ENCODE assay signal across 31 cellular contexts in genomic region chrX:153384390-153384789, GRCh38. TPM values are rescaled to one million over a fixed set of nuclear protein-coding genes. Genes with fewer than 3 reads are reported as not detected.
"Had no signal": no experiment of that assay in that cellular context is flagged by ENCODE, and none has a peak within 500 bp of the region (broad histone marks: within the 10 kb centered on the region; RNA-seq: fewer than 3 reads in every experiment).

No MANE protein-coding gene starts in this region.

- H3K27ac Mint-ChIP-seq: stimulated activated effector memory CD8-positive, alpha-beta T cell treated with anti-CD3 and anti-CD28 coated beads, Interleukin-12 subunit alpha, Interleukin-12 subunit beta, amount 100 ng/mL, for 72 hours; stimulated activated memory B cell treated with anti-CD40 and anti-IgM and Interleukin-4, amounts not matched to agents 10 μg/mL and 1 μg/mL and 100 μg/mL, for 72 hours; stimulated activated naive B cell treated with anti-CD40 and anti-IgM and Interleukin-4, amounts not matched to agents 10 μg/mL and 1 μg/mL and 100 μg/mL, for 72 hours; stimulated activated naive CD8-positive, alpha-beta T cell treated with anti-CD3 and anti-CD28 coated beads, Interleukin-15, amount 100 ng/mL, for 72 hours; stimulated activated naive CD8-positive, alpha-beta T cell treated with anti-CD3 and anti-CD28 coated beads, Interleukin-15, Interleukin-2, amounts not matched to agents 100 ng/mL and 50 ng/mL, for 24 hours; type B pancreatic cell had no signal

- DNase-seq: stimulated activated CD4-positive, alpha-beta T cell treated with anti-CD3 and anti-CD28 coated beads, Interleukin-2, amount 100 ng/mL, for 48 hours; stimulated activated CD4-positive, alpha-beta T cell treated with anti-CD3 and anti-CD28 coated beads, Interleukin-4, amount 100 ng/mL, for 1 hour; stimulated activated CD4-positive, alpha-beta T cell treated with anti-CD3 and anti-CD28 coated beads, Interleukin-4, amount 100 ng/mL, for 24 hours; stimulated activated CD4-positive, alpha-beta T cell treated with anti-CD3 and anti-CD28 coated beads, Interleukin-4, amount 100 ng/mL, for 4 hours; stimulated activated CD8-positive, alpha-beta memory T cell treated with anti-CD3 and anti-CD28 coated beads, Interleukin-4, amount 100 ng/mL, for 48 hours; stimulated activated naive B cell treated with anti-CD40 and anti-IgM and Interleukin-4, amounts not matched to agents 10 μg/mL and 1 μg/mL and 100 μg/mL, for 72 hours; stimulated activated naive CD4-positive, alpha-beta T cell; stimulated activated naive CD4-positive, alpha-beta T cell treated with Interleukin-2 at 50 U/mL for 16 hours; stimulated activated naive CD8-positive, alpha-beta T cell treated with anti-CD3 and anti-CD28 coated beads, Interleukin-15, amount 100 ng/mL, for 72 hours; stimulated activated naive CD8-positive, alpha-beta T cell treated with anti-CD3 and anti-CD28 coated beads, Interleukin-15, Interleukin-2, amounts not matched to agents 100 U/mL and 50 U/mL, for 24 hours; stomach; substantia nigra; testis; thyroid gland; tibial artery; transverse colon; trophoblast cell; upper lobe of left lung; upper lobe of right lung; uterus had no signal

- H3K36me3 ChIP-seq: stomach, thoracic aorta, thyroid gland, tibial artery, tibial nerve, transverse colon, upper lobe of left lung, upper lobe of right lung, uterus, vagina had no signal

- H3K9me3 Mint-ChIP-seq: stimulated activated effector memory CD8-positive, alpha-beta T cell treated with anti-CD3 and anti-CD28 coated beads, Interleukin-12 subunit alpha, Interleukin-12 subunit beta, amount 100 ng/mL, for 72 hours; stimulated activated memory B cell treated with anti-CD40 and anti-IgM and Interleukin-4, amounts not matched to agents 10 μg/mL and 1 μg/mL and 100 μg/mL, for 72 hours; stimulated activated naive B cell treated with anti-CD40 and anti-IgM and Interleukin-4, amounts not matched to agents 10 μg/mL and 1 μg/mL and 100 μg/mL, for 72 hours; stimulated activated naive CD8-positive, alpha-beta T cell treated with anti-CD3 and anti-CD28 coated beads, Interleukin-15, amount 100 ng/mL, for 72 hours; stimulated activated naive CD8-positive, alpha-beta T cell treated with anti-CD3 and anti-CD28 coated beads, Interleukin-15, Interleukin-2, amounts not matched to agents 100 ng/mL and 50 ng/mL, for 24 hours; type B pancreatic cell had no signal

- H3K9me3 ChIP-seq: stomach, testis, thoracic aorta, thyroid gland, tibial artery, tibial nerve, transverse colon, upper lobe of left lung, upper lobe of right lung, uterus, vagina had no signal

- H3K4me1 ChIP-seq: transverse colon, upper lobe of left lung, upper lobe of right lung, uterus had no signal

- H3K27me3 ChIP-seq: stomach, testis, thyroid gland, tibial artery, tibial nerve, transverse colon, upper lobe of left lung, upper lobe of right lung, uterus, vagina had no signal

- H3K4me3 Mint-ChIP-seq: stimulated activated effector memory CD8-positive, alpha-beta T cell treated with anti-CD3 and anti-CD28 coated beads, Interleukin-12 subunit alpha, Interleukin-12 subunit beta, amount 100 ng/mL, for 72 hours; stimulated activated memory B cell treated with anti-CD40 and anti-IgM and Interleukin-4, amounts not matched to agents 10 μg/mL and 1 μg/mL and 100 μg/mL, for 72 hours; stimulated activated naive B cell treated with anti-CD40 and anti-IgM and Interleukin-4, amounts not matched to agents 10 μg/mL and 1 μg/mL and 100 μg/mL, for 72 hours; stimulated activated naive CD8-positive, alpha-beta T cell treated with anti-CD3 and anti-CD28 coated beads, Interleukin-15, amount 100 ng/mL, for 72 hours; stimulated activated naive CD8-positive, alpha-beta T cell treated with anti-CD3 and anti-CD28 coated beads, Interleukin-15, Interleukin-2, amounts not matched to agents 100 ng/mL and 50 ng/mL, for 24 hours; type B pancreatic cell had no signal

- H3K27ac ChIP-seq: stomach, testis, thoracic aorta, thyroid gland, tibial artery, tibial nerve, transverse colon, upper lobe of left lung, upper lobe of right lung, uterus, vagina had no signal

- H3K4me1 Mint-ChIP-seq: stimulated activated effector memory CD8-positive, alpha-beta T cell treated with anti-CD3 and anti-CD28 coated beads, Interleukin-12 subunit alpha, Interleukin-12 subunit beta, amount 100 ng/mL, for 72 hours; stimulated activated memory B cell treated with anti-CD40 and anti-IgM and Interleukin-4, amounts not matched to agents 10 μg/mL and 1 μg/mL and 100 μg/mL, for 72 hours; stimulated activated naive B cell treated with anti-CD40 and anti-IgM and Interleukin-4, amounts not matched to agents 10 μg/mL and 1 μg/mL and 100 μg/mL, for 72 hours; stimulated activated naive CD8-positive, alpha-beta T cell treated with anti-CD3 and anti-CD28 coated beads, Interleukin-15, amount 100 ng/mL, for 72 hours had no signal

- H3K27me3 Mint-ChIP-seq: stimulated activated memory B cell treated with anti-CD40 and anti-IgM and Interleukin-4, amounts not matched to agents 10 μg/mL and 1 μg/mL and 100 μg/mL, for 72 hours; stimulated activated naive CD8-positive, alpha-beta T cell treated with anti-CD3 and anti-CD28 coated beads, Interleukin-15, amount 100 ng/mL, for 72 hours; stimulated activated naive CD8-positive, alpha-beta T cell treated with anti-CD3 and anti-CD28 coated beads, Interleukin-15, Interleukin-2, amounts not matched to agents 100 ng/mL and 50 ng/mL, for 24 hours; type B pancreatic cell had no signal

- H3K36me3 Mint-ChIP-seq: stimulated activated effector memory CD8-positive, alpha-beta T cell treated with anti-CD3 and anti-CD28 coated beads, Interleukin-12 subunit alpha, Interleukin-12 subunit beta, amount 100 ng/mL, for 72 hours; stimulated activated memory B cell treated with anti-CD40 and anti-IgM and Interleukin-4, amounts not matched to agents 10 μg/mL and 1 μg/mL and 100 μg/mL, for 72 hours; stimulated activated naive B cell treated with anti-CD40 and anti-IgM and Interleukin-4, amounts not matched to agents 10 μg/mL and 1 μg/mL and 100 μg/mL, for 72 hours; type B pancreatic cell had no signal

- H3K4me3 ChIP-seq: stomach, testis, thoracic aorta, thyroid gland, tibial artery, tibial nerve, transverse colon, upper lobe of left lung, upper lobe of right lung, uterus, vagina had no signal

RNA-seq across cellular contexts. Expression of gene PNMA6E, which starts 16.8 kb away (rescaled TPM):
- total RNA-seq: stomach, subcutaneous adipose tissue, temporal lobe, thoracic aorta, thyroid gland, tibial nerve, transverse colon, ureter, urinary bladder, uterus, vagina had no signal
